In genomic region chr11:104637652-104638170, GRCh38 we compare ENCODE assay signal across 15 cellular contexts.
A peak's percentile ranks its signal among the peaks of the same experiment; 100 is the strongest.
DNase-seq lines count a peak whose midpoint lies in the region; ATAC-seq, FAIRE-seq and TF ChIP-seq lines count a peak whose summit lies in the region.
"Had no signal": no experiment of that assay in that cellular context is flagged by ENCODE, and none has a peak within 500 bp of the region (broad histone marks: within the 10 kb centered on the region; RNA-seq: fewer than 3 reads in every experiment).

No MANE protein-coding gene starts in this region.

- H3K23ac ChIP-seq in mesendoderm (ENCODE audit: low read length): no peak overlapping the region

- H3K79me1 ChIP-seq in mesendoderm (ENCODE audit: low read length): no peaks in the 10 kb centered on the region

- no peak overlapping the region for H2BK120ac ChIP-seq in mesendoderm (ENCODE audit: low read depth, low read length)

- ATAC-seq in HepG2: no peak
- ATAC-seq in right lobe of liver: no peak
- ATAC-seq in HG02884 (IDR thresholded peaks at IDR 0.05; ENCODE audit: unreplicated experiment): no peak

- H3K79me2 ChIP-seq in HepG2 (ENCODE audit: insufficient read depth, low read length): no peaks in the 10 kb centered on the region
- H3K79me2 ChIP-seq in mesendoderm (ENCODE audit: control insufficient read depth, insufficient read depth, low read length): no peaks in the 10 kb centered on the region

- no peak overlapping the region for H3K56ac ChIP-seq in mesendoderm (ENCODE audit: low read length)

- BruUV-seq in HepG2 (replicated peaks; lab: Mats Ljungman, UMichigan): no TSS peak

- H3K4me3 ChIP-seq in HepG2 (replicated peaks in 1 of 3; ENCODE audit: insufficient read depth in 1 of 3, low read depth in 2 of 3, low read length in 3 of 3) (no peak overlapping the region), right lobe of liver (no peak overlapping the region), choroid plexus epithelial cell (ENCODE audit: low read depth, low read length) (no peak overlapping the region), dorsolateral prefrontal cortex (no peak overlapping the region), mesendoderm (ENCODE audit: low read length) (no peak overlapping the region)

- no peaks in the 10 kb centered on the region for H3K9me3 ChIP-seq in HepG2 (ENCODE audit: low read length)
- no peaks in the 10 kb centered on the region for H3K9me3 ChIP-seq in right lobe of liver

- H4K20me1 ChIP-seq in HepG2 (ENCODE audit: insufficient read depth, low read length): no peaks in the 10 kb centered on the region

- TF ChIP-seq POLR2A in HepG2 (IDR thresholded peaks at IDR 0.05; ENCODE audit: insufficient read depth in 1 of 2, low read depth in 2 of 2, low read length in 2 of 2): no peak
- TF ChIP-seq POLR2A in right lobe of liver (IDR thresholded peaks at IDR 0.05): no peak

- in situ Hi-C loops in HepG2 (cut with HindIII; ENCODE audit: extremely low pct_ligation_motif_present, low pct_unique_long_range_greater_than_20kb): no loop called here

- CTCF ChIA-PET in HepG2 (lab: Yijun Ruan, JAX; ENCODE audit: low intra/inter-chr PET ratio, low total read pairs): no interaction called here

- no peak overlapping the region for H2AFZ ChIP-seq in HepG2 (ENCODE audit: low read length)

- intact Hi-C loops in HepG2 (cut with micrococcal nuclease; ENCODE audit: unreplicated experiment): no loop called here
- intact Hi-C loops in right lobe of liver (cut with DNase I): no loop called here
- intact Hi-C loops in dorsolateral prefrontal cortex (cut with DNase I): no loop called here

- H2BK15ac ChIP-seq in mesendoderm (replicated peaks; ENCODE audit: low read depth): no peak overlapping the region

- WGBS in HepG2 (ENCODE audit: low lambda C conversion rate): 4% methylated on average over 2 of the region's 2 CpGs
- WGBS in right lobe of liver (ENCODE audit: insufficient coverage, low coverage, low lambda C conversion rate, missing lambda C conversion rate): 45% methylated on average over 2 of the region's 2 CpGs
- WGBS in mesendoderm (ENCODE audit: extremely low coverage, insufficient coverage, low lambda C conversion rate): no CpG with 5 or more reads among the region's 2 CpGs

- no peak for DNase-seq in HepG2 (ENCODE audit: low spot score)
- no peak for DNase-seq in right lobe of liver
- DNase-seq in choroid plexus epithelial cell (ENCODE audit: low read depth): peak; percentile 61
- DNase-seq in lung microvascular endothelial cell (ENCODE audit: low read depth in 2 of 2): peak; percentile 36 to 57
- DNase-seq in dorsolateral prefrontal cortex: no peak
- no peak for DNase-seq in foreskin melanocyte
- no peak for DNase-seq in mesendoderm
- DNase-seq: CD8-positive, alpha-beta memory T cell; DMS79; HCEC 1CT; HFFc6 had no signal

- POLR2A ChIA-PET in HepG2 (lab: Yijun Ruan, JAX): no interaction called here

- no peak overlapping the region for H3K27ac ChIP-seq in HepG2 (ENCODE audit: extremely low read length, insufficient read depth, low read length)
- no peak overlapping the region for H3K27ac ChIP-seq in right lobe of liver
- H3K27ac ChIP-seq in dorsolateral prefrontal cortex: no peak overlapping the region
- no peak overlapping the region for H3K27ac ChIP-seq in mesendoderm (ENCODE audit: low read depth, low read length)
- H3K27ac ChIP-seq: 22Rv1 had no signal

- no peak overlapping the region for H3K9ac ChIP-seq in HepG2 (ENCODE audit: insufficient read depth, low read depth, low read length)
- H3K9ac ChIP-seq in mesendoderm (ENCODE audit: low read length): no peak overlapping the region

- no peaks in the 10 kb centered on the region for H3K27me3 ChIP-seq in HepG2 (ENCODE audit: control insufficient read depth in 1 of 2, insufficient read depth in 2 of 2, low read length in 2 of 2)
- no peaks in the 10 kb centered on the region for H3K27me3 ChIP-seq in right lobe of liver
- H3K27me3 ChIP-seq in dorsolateral prefrontal cortex: no peaks in the 10 kb centered on the region
- H3K27me3 ChIP-seq in mesendoderm (ENCODE audit: insufficient read depth, low read length, poor library complexity): no peaks in the 10 kb centered on the region

- no peak for TF ChIP-seq RAD21 in HepG2 (CRISPR knock-in tag; IDR thresholded peaks at IDR 0.05)

- H3K36me3 ChIP-seq in HepG2 (replicated peaks in 1 of 2; ENCODE audit: control insufficient read depth in 1 of 2, insufficient read depth in 2 of 2, low read length in 2 of 2) (no peaks in the 10 kb centered on the region), right lobe of liver (no peaks in the 10 kb centered on the region), mesendoderm (ENCODE audit: control insufficient read depth, insufficient read depth, low read length) (no peaks in the 10 kb centered on the region)

- no peak for FAIRE-seq in HepG2 (lab: Jason Lieb, UNC)
- FAIRE-seq: GM12891, H1 had no signal

- H4K5ac ChIP-seq in mesendoderm (ENCODE audit: low read length): no peak overlapping the region

- no peak overlapping the region for H3K4ac ChIP-seq in mesendoderm (ENCODE audit: low read depth, low read length)

- TF ChIP-seq EP300 in HepG2 (IDR thresholded peaks at IDR 0.05; ENCODE audit: low read depth in 2 of 2, low read length in 2 of 2): no peak
- no peak for TF ChIP-seq EP300 in HepG2 (CRISPR knock-in tag; IDR thresholded peaks at IDR 0.05; ENCODE audit: borderline replicate concordance)

- no peak overlapping the region for H3K18ac ChIP-seq in mesendoderm (ENCODE audit: low read length)

- H3K4me2 ChIP-seq in HepG2 (ENCODE audit: low read depth, low read length): no peak overlapping the region
- H3K4me2 ChIP-seq in mesendoderm (ENCODE audit: low read length): no peak overlapping the region

- H2BK5ac ChIP-seq in mesendoderm (ENCODE audit: low read length): no peak overlapping the region

- no peak overlapping the region for H2AK5ac ChIP-seq in mesendoderm (ENCODE audit: low read length)

- no peak overlapping the region for H4K8ac ChIP-seq in mesendoderm (ENCODE audit: low read depth, low read length)

- H3K4me1 ChIP-seq in HepG2 (ENCODE audit: insufficient read depth, low read length) (no peaks in the 10 kb centered on the region), right lobe of liver (no peaks in the 10 kb centered on the region), mesendoderm (ENCODE audit: control insufficient read depth, low read depth, low read length) (no peaks in the 10 kb centered on the region)

- TF ChIP-seq CTCF in HepG2 (CRISPR knock-in tag; IDR thresholded peaks at IDR 0.05) (no peak), right lobe of liver (IDR thresholded peaks at IDR 0.05) (no peak), choroid plexus epithelial cell (conservative IDR thresholded peaks at IDR 0.05; ENCODE audit: low read depth, low read length) (no peak), dorsolateral prefrontal cortex (IDR thresholded peaks at IDR 0.05 in 54 of 56, conservative IDR thresholded peaks at IDR 0.05 in 2 of 56; ENCODE audit: low read depth in 1 of 56, partially characterized antibody in 56 of 56) (no peak)

TF ChIP-seq in HepG2, 621 proteins besides CTCF, POLR2A, EP300 and RAD21:
- TF ChIP-seq CC2D1A (CRISPR knock-in tag; IDR thresholded peaks at IDR 0.05) (no peak), ATF7 (IDR thresholded peaks at IDR 0.05) (peak; percentile 83), ATF7 (CRISPR knock-in tag; IDR thresholded peaks at IDR 0.05) (no peak)

Comparison
In these comparisons a context has a peak if more than half of its experiments do, and no peak if none do; other contexts are left out.
1. DNase-seq: peak in choroid plexus epithelial cell (single experiment) and lung microvascular endothelial cell (2 of 2); none in HepG2 (single experiment), right lobe of liver (0 of 3), dorsolateral prefrontal cortex (0 of 10), foreskin melanocyte (single experiment) and mesendoderm (single experiment).